ENCODE assay signal across 8 cellular contexts in the genomic region with DNA sequence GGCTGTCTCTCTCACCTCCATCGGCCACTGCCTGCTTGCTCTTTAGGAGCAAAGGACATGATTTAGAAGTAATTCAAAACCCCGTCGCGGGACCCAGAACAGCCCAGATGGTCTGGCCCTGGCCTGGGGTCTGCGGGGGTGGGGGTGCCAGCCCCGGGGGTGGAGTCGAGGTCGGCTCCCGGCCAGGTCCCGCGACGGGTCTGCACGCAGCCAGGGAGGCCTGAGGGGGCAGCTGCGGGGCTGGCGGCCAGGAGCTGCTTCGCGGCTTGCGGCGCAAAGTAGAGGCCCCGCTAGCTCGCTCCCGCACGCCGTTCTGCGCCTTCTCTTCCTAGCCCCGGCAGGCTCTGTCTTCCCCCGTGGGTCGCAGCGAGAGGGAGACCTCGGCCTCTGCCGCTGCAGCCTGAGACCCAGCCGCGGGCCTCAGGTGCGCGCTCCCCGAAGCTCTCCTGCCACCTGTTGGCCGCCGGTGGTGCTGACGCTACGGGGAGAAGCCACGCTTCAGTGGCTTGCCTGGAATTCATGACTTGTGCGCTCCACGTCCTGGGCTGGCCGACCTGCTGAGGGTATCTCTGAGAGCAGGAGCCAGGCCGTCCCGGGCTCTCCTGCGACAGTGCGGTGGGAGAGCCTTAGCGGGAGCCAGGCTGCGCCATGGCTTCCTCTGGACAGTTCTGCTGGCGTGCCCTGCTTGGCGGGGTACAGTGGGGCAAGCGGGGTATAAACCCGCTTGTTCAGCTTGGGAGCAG.
DNase-seq lines count a peak whose midpoint lies in the region; ATAC-seq, FAIRE-seq and TF ChIP-seq lines count a peak whose summit lies in the region.

No MANE protein-coding gene starts in this region.

- H3K4me1 ChIP-seq in A549 (peaks cover 13% of the 10 kb centered on the region; the same call in 2 of the 3 replicates), duodenal mucosa (ENCODE audit: control insufficient read depth in 1 of 2, insufficient read depth in 2 of 2, low read length in 2 of 2) (peaks cover 10 to 14% of the 10 kb centered on the region in 2 donors), lung (ENCODE audit: control insufficient read depth in 2 of 2, insufficient read depth in 2 of 2, low read length in 2 of 2) (no peaks in the 10 kb centered on the region)

- POLR2A ChIA-PET in A549 (lab: Yijun Ruan, JAX) = interaction anchor here (0.5 to 0.6 kb wide), 2 partner anchors 10 to 160 kb away, joined by 3 to 5 read pairs; no protein-coding TSS in a partner anchor

- no peak for TF ChIP-seq EP300 in A549 (IDR thresholded peaks at IDR 0.05)

- peak overlapping the region; percentile 49 to 60 for H3K9ac ChIP-seq in duodenal mucosa (ENCODE audit: low read depth in 1 of 2, low read length in 2 of 2)

- H3K27ac ChIP-seq in A549 (peak overlapping the region; percentile 78 to 90), duodenal mucosa (ENCODE audit: low read depth, low read length) (no peak overlapping the region), lung (ENCODE audit: low read depth in 1 of 2, low read length in 1 of 2) (no peak overlapping the region)

- H3K4me3 ChIP-seq in A549 (peak overlapping the region; percentile 60), duodenal mucosa (ENCODE audit: low read depth in 1 of 2, low read length in 2 of 2) (peak overlapping the region; percentile 37 to 68), lung (no peak overlapping the region)

- DNase-seq in A549 (ENCODE audit: low read depth in 1 of 2, low spot score in 1 of 2) = peak; percentile 62 to 80
- peak; percentile 83 for DNase-seq in NCI-H510A treated with DMSO at 0.1 percent for 48 hours (lab: John Stamatoyannopoulos, UW)
- DNase-seq in activated CD4-positive, alpha-beta T cell treated with anti-CD3 and anti-CD28 coated beads, Interleukin-2, amount 50 U/mL, for 4 hours = peak; percentile 63 to 68
- DNase-seq in lung (ENCODE audit: low spot score) = peak; percentile 74
- peak; percentile 34 for DNase-seq in stimulated activated CD8-positive, alpha-beta memory T cell treated with anti-CD3 and anti-CD28 coated beads, Interleukin-12 subunit alpha, Interleukin-12 subunit beta, amount 100 ng/mL, for 1 hour (ENCODE audit: low read depth)

- WGBS in A549 (ENCODE audit: missing lambda C conversion rate) = 18% methylated on average over 17 of the region's 54 CpGs
- WGBS in lung, 2 donors = 9 to 12% methylated on average over 51 to 54 of the region's 54 CpGs

- CTCF ChIA-PET in A549 (lab: Yijun Ruan, JAX) = interaction anchor here (0.6 to 6.4 kb wide), 71 partner anchors 10 to 353 kb away, joined by 3 to 99 read pairs (median 4); a partner anchor contains a TSS

- ATAC-seq in A549 (peak; percentile 97 to 99), GM18502 (IDR thresholded peaks at IDR 0.05; ENCODE audit: poor library complexity, unreplicated experiment) (peak; percentile 97), HG03097 (IDR thresholded peaks at IDR 0.05; ENCODE audit: low FRiP score, unreplicated experiment) (peak; percentile 73), lung (ENCODE audit: insufficient read depth, low FRiP score) (peak; percentile 84)

- no peak for FAIRE-seq in A549 (lab: Jason Lieb, UNC)

- H3K9me3 ChIP-seq in A549 (no peaks in the 10 kb centered on the region), duodenal mucosa (ENCODE audit: control insufficient read depth in 1 of 2, low read length in 2 of 2) (no peaks in the 10 kb centered on the region), lung (ENCODE audit: control insufficient read depth in 2 of 2, insufficient read depth in 1 of 2, low read length in 1 of 2) (no peaks in the 10 kb centered on the region)

- peaks cover 0 to 13% of the 10 kb centered on the region in 2 donors for H3K27me3 ChIP-seq in duodenal mucosa (ENCODE audit: control insufficient read depth in 1 of 2, insufficient read depth in 2 of 2, low read length in 2 of 2)
- peaks cover 5% of the 10 kb centered on the region for H3K27me3 ChIP-seq in lung (ENCODE audit: control insufficient read depth, insufficient read depth)

- H3K4me2 ChIP-seq in A549 = peak overlapping the region; percentile 92

- TF ChIP-seq CTCF in A549 (IDR thresholded peaks at IDR 0.05) = peak; percentile 94
- peak; percentile 61 for TF ChIP-seq CTCF in lung (IDR thresholded peaks at IDR 0.05; ENCODE audit: control extremely low read depth, extremely low read depth)

- peak; percentile 97 to 99 for TF ChIP-seq RAD21 in A549 (conservative IDR thresholded peaks at IDR 0.05 in 1 of 2, IDR thresholded peaks at IDR 0.05 in 1 of 2)

- TF ChIP-seq POLR2A in A549 (IDR thresholded peaks at IDR 0.05; ENCODE audit: low read length) = no peak

- H3K36me3 ChIP-seq in duodenal mucosa (ENCODE audit: control insufficient read depth in 1 of 2, insufficient read depth in 2 of 2, low read length in 2 of 2) = no peaks in the 10 kb centered on the region
- no peaks in the 10 kb centered on the region for H3K36me3 ChIP-seq in lung (ENCODE audit: control insufficient read depth in 2 of 2, insufficient read depth in 2 of 2, low read length in 2 of 2)

TF ChIP-seq in A549, 52 proteins besides CTCF, POLR2A, EP300 and RAD21:
- TF ChIP-seq, protein P1, sequence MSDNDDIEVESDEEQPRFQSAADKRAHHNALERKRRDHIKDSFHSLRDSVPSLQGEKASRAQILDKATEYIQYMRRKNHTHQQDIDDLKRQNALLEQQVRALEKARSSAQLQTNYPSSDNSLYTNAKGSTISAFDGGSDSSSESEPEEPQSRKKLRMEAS (IDR thresholded peaks at IDR 0.05) = peak; percentile 80
- TF ChIP-seq SMC3 (IDR thresholded peaks at IDR 0.05) = peak; percentile 99
- peak; percentile 34; the same call in 1 of the 2 replicates for TF ChIP-seq RFX5 (IDR thresholded peaks at IDR 0.05)
- TF ChIP-seq, protein P2, sequence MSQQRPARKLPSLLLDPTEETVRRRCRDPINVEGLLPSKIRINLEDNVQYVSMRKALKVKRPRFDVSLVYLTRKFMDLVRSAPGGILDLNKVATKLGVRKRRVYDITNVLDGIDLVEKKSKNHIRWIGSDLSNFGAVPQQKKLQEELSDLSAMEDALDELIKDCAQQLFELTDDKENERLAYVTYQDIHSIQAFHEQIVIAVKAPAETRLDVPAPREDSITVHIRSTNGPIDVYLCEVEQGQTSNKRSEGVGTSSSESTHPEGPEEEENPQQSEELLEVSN (IDR thresholded peaks at IDR 0.05; ENCODE audit: borderline replicate concordance, low read depth) = no peak
- peak in 1 of 2 experiments; percentile 47; a peak in 2 of 5 replicates for TF ChIP-seq JUN (IDR thresholded peaks at IDR 0.05)

Comparison
In these comparisons a context has a peak if more than half of its experiments do, and no peak if none do; other contexts are left out.
1. H3K27ac ChIP-seq: peak in A549 (2 of 2); none in duodenal mucosa (single experiment) and lung (0 of 2).
2. Peak in every context shown above with its lines, with median percentiles within 50 percentile points of each other: ATAC-seq and DNase-seq.